20 cellular contexts compared by ENCODE assay signal in genomic region chr15:64742921-64743320, GRCh38. TPM values are rescaled to one million over a fixed set of nuclear protein-coding genes. Genes with fewer than 3 reads are reported as not detected.
DNase-seq lines count a peak whose midpoint lies in the region; ATAC-seq and TF ChIP-seq lines count a peak whose summit lies in the region.
"Had no signal": no experiment of that assay in that cellular context is flagged by ENCODE, and none has a peak within 500 bp of the region (broad histone marks: within the 10 kb centered on the region; RNA-seq: fewer than 3 reads in every experiment).

No MANE protein-coding gene starts in this region.

- H3K4me3 ChIP-seq in heart right ventricle, result no peak overlapping the region
- no peak overlapping the region for H3K4me3 ChIP-seq in esophagus (ENCODE audit: low read depth in 1 of 2, low read length in 2 of 2)
- H3K4me3 ChIP-seq in neuronal stem cell (ENCODE audit: low read length in 2 of 2), result no peak overlapping the region
- H3K4me3 ChIP-seq in tibial artery, result no peak overlapping the region

- H3K27ac ChIP-seq in heart right ventricle (peak overlapping the region in 6 of 10 donors; percentile 15 to 60 (median 46)), esophagus (ENCODE audit: low read depth in 2 of 2, low read length in 1 of 2) (peak overlapping the region; percentile 43 to 45), neuronal stem cell (replicated peaks; ENCODE audit: low read length) (no peak overlapping the region), tibial artery (peak overlapping the region; percentile 62 to 78)

- no peak overlapping the region for H2BK12ac ChIP-seq in neuronal stem cell (ENCODE audit: low read length)

- no peak overlapping the region for H3K4me2 ChIP-seq in neuronal stem cell (ENCODE audit: insufficient read depth, low read length, poor library complexity, severe bottlenecking)

- WGBS in heart right ventricle, 2 donors, result 72 to 76% methylated on average over 13 of the region's 13 CpGs
- 90 to 91% methylated on average over 13 of the region's 13 CpGs for WGBS in esophagus, 2 donors
- WGBS in neuronal stem cell (ENCODE audit: extremely low coverage in 2 of 2, insufficient read length in 2 of 2, insufficient replicate concordance in 1 of 2), 2 donors, result no CpG with 5 or more reads among the region's 13 CpGs

- no peak for DNase-seq in heart right ventricle
- DNase-seq in cardiac septum (ENCODE audit: low spot score), result no peak
- DNase-seq in neuronal stem cell (ENCODE audit: low spot score), result no peak
- DNase-seq in tibial artery, result no peak
- DNase-seq in stimulated activated effector memory CD8-positive, alpha-beta T cell treated with anti-CD3 and anti-CD28 coated beads, Interleukin-12 subunit alpha, Interleukin-12 subunit beta, amount 100 ng/mL, for 72 hours (ENCODE audit: low spot score in 2 of 2), result no peak
- no peak for DNase-seq in HK-2 (ENCODE audit: unreplicated experiment)
- DNase-seq: AML-193, GOT3, NCI-H1105, NCI-H146, NCI-H2029 treated with DMSO at 0.1 percent for 48 hours, NCI-H2171, NCI-H524 treated with DMSO at 0.1 percent for 48 hours, NCI-H82, SHP77 treated with DMSO at 0.1 percent for 48 hours had no signal

- H3K9me3 ChIP-seq in heart right ventricle (no peaks in the 10 kb centered on the region), esophagus (ENCODE audit: control insufficient read depth in 2 of 2, insufficient read depth in 1 of 2, low read depth in 1 of 2, low read length in 1 of 2) (no peaks in the 10 kb centered on the region), neuronal stem cell (replicated peaks in 1 of 2; ENCODE audit: control insufficient read depth in 2 of 2, insufficient read depth in 1 of 2, low read depth in 1 of 2, low read length in 2 of 2) (no peaks in the 10 kb centered on the region), tibial artery (no peaks in the 10 kb centered on the region)

- no peak overlapping the region for H3K9ac ChIP-seq in neuronal stem cell (ENCODE audit: low read depth, low read length, poor library complexity)

- no peak overlapping the region for H3K27ac Mint-ChIP-seq in stimulated activated effector memory CD8-positive, alpha-beta T cell treated with anti-CD3 and anti-CD28 coated beads, Interleukin-12 subunit alpha, Interleukin-12 subunit beta, amount 100 ng/mL, for 72 hours
- H3K27ac Mint-ChIP-seq: CD14-positive monocyte, IgD-negative memory B cell had no signal

- H3K4ac ChIP-seq in neuronal stem cell (ENCODE audit: low read length), result no peak overlapping the region

- no peak overlapping the region for H2AFZ ChIP-seq in neuronal stem cell (ENCODE audit: low read length)

- H4K8ac ChIP-seq in neuronal stem cell (ENCODE audit: low read depth, low read length), result no peak overlapping the region

- intact Hi-C loops in heart right ventricle (cut with DNase I), result loop anchor here in 1 of 10 donors (5.0 kb wide), 1 partner anchor 64 kb away; no protein-coding TSS in a partner anchor
- intact Hi-C loops in cardiac septum (cut with DNase I), result no loop called here
- intact Hi-C loops in tibial artery (cut with DNase I; ENCODE audit: low total_unique reads), result loop anchor here (2.0 to 5.0 kb wide), 2 partner anchors 32 to 154 kb away; partner anchors contain the start of gene RBPMS2

- no peaks in the 10 kb centered on the region for H3K36me3 Mint-ChIP-seq in stimulated activated effector memory CD8-positive, alpha-beta T cell treated with anti-CD3 and anti-CD28 coated beads, Interleukin-12 subunit alpha, Interleukin-12 subunit beta, amount 100 ng/mL, for 72 hours
- H3K36me3 Mint-ChIP-seq: CD14-positive monocyte, IgD-negative memory B cell had no signal

- peaks cover 19 to 77% (median 55%) of the 10 kb centered on the region in 9 donors for H3K4me1 ChIP-seq in heart right ventricle
- no peaks in the 10 kb centered on the region for H3K4me1 ChIP-seq in esophagus (ENCODE audit: control insufficient read depth in 2 of 2, insufficient read depth in 2 of 2, low read length in 1 of 2)
- H3K4me1 ChIP-seq in neuronal stem cell (ENCODE audit: control insufficient read depth in 2 of 2, insufficient read depth in 1 of 2, low read depth in 1 of 2, low read length in 2 of 2), result peaks cover 4 to 9% of the 10 kb centered on the region in 2 donors
- H3K4me1 ChIP-seq in tibial artery, result peaks cover 0 to 63% (median 10%) of the 10 kb centered on the region in 4 donors

- no peak overlapping the region for H3K4me3 Mint-ChIP-seq in stimulated activated effector memory CD8-positive, alpha-beta T cell treated with anti-CD3 and anti-CD28 coated beads, Interleukin-12 subunit alpha, Interleukin-12 subunit beta, amount 100 ng/mL, for 72 hours
- H3K4me3 Mint-ChIP-seq: CD14-positive monocyte had no signal

- no peaks in the 10 kb centered on the region for H3K79me1 ChIP-seq in neuronal stem cell (ENCODE audit: low read depth, low read length)

- no peak overlapping the region for H2AK5ac ChIP-seq in neuronal stem cell (ENCODE audit: low read depth, low read length)

- peak overlapping the region; percentile 32 for H3K14ac ChIP-seq in neuronal stem cell (ENCODE audit: low read length)

- H3K27me3 ChIP-seq in heart right ventricle (no peaks in the 10 kb centered on the region), esophagus (ENCODE audit: control insufficient read depth in 1 of 2, insufficient read depth in 2 of 2, low read length in 2 of 2) (no peaks in the 10 kb centered on the region), neuronal stem cell (ENCODE audit: control insufficient read depth in 3 of 3, insufficient read depth in 3 of 3, low read depth in 1 of 3, low read length in 3 of 3) (no peaks in the 10 kb centered on the region), tibial artery (no peaks in the 10 kb centered on the region)

- no peaks in the 10 kb centered on the region for H3K9me3 Mint-ChIP-seq in stimulated activated effector memory CD8-positive, alpha-beta T cell treated with anti-CD3 and anti-CD28 coated beads, Interleukin-12 subunit alpha, Interleukin-12 subunit beta, amount 100 ng/mL, for 72 hours
- H3K9me3 Mint-ChIP-seq: CD14-positive monocyte, IgD-negative memory B cell had no signal

- no peak overlapping the region for H3K23ac ChIP-seq in neuronal stem cell (ENCODE audit: low read depth, low read length, poor library complexity)

- H2BK120ac ChIP-seq in neuronal stem cell (ENCODE audit: low read depth, low read length), result no peak overlapping the region

- H3K4me1 Mint-ChIP-seq in stimulated activated effector memory CD8-positive, alpha-beta T cell treated with anti-CD3 and anti-CD28 coated beads, Interleukin-12 subunit alpha, Interleukin-12 subunit beta, amount 100 ng/mL, for 72 hours, result no peaks in the 10 kb centered on the region

- H3K36me3 ChIP-seq in heart right ventricle (peaks cover 0 to 26% (median 0%) of the 10 kb centered on the region in 9 donors), esophagus (ENCODE audit: control insufficient read depth in 2 of 2, insufficient read depth in 2 of 2, low read length in 1 of 2) (no peaks in the 10 kb centered on the region), neuronal stem cell (replicated peaks in 1 of 2; ENCODE audit: control insufficient read depth in 2 of 2, insufficient read depth in 2 of 2, low read length in 2 of 2) (peaks cover 4 to 65% of the 10 kb centered on the region in 2 donors), tibial artery (peaks cover under 1 to 8% (median 8%) of the 10 kb centered on the region in 3 donors)

- H3K18ac ChIP-seq in neuronal stem cell (ENCODE audit: low read length), result no peak overlapping the region

- no peak overlapping the region for H2BK15ac ChIP-seq in neuronal stem cell (ENCODE audit: low read length)

- peak overlapping the region; percentile 57 for H2BK5ac ChIP-seq in neuronal stem cell (ENCODE audit: low read length)

- H4K91ac ChIP-seq in neuronal stem cell (ENCODE audit: low read depth, low read length, poor library complexity), result no peak overlapping the region

- ATAC-seq in heart right ventricle (no peak), HG02610 (IDR thresholded peaks at IDR 0.05; ENCODE audit: unreplicated experiment) (no peak)
- ATAC-seq in stimulated activated effector memory CD8-positive, alpha-beta T cell treated with anti-CD3 and anti-CD28 coated beads, Interleukin-12 subunit alpha, Interleukin-12 subunit beta, amount 100 ng/mL, for 72 hours, result no peak
- ATAC-seq: HCT116 had no signal

- TF ChIP-seq CTCF in heart right ventricle (IDR thresholded peaks at IDR 0.05), result no peak
- no peak for TF ChIP-seq CTCF in tibial artery (IDR thresholded peaks at IDR 0.05)

RNA-seq across cellular contexts. Expression of gene RBPMS2, which starts 32.5 kb away (rescaled TPM):
- 100 to 1,000 TPM; 177 to 296 (median 213) TPM for total RNA-seq in heart right ventricle
- polyA plus RNA-seq in heart right ventricle, result 100 to 1,000 TPM; 200 to 310 TPM
- total RNA-seq in cardiac septum, result 242 TPM
- polyA plus RNA-seq in esophagus, result 1 to 10 TPM; 5.2 to 7.9 TPM
- polyA plus RNA-seq in neuronal stem cell (2013, experiment 1 of 2), result 33.3 TPM
- polyA plus RNA-seq in neuronal stem cell (2013, experiment 2 of 2), result 32.1 TPM
- polyA plus RNA-seq: CD14-positive monocyte had no signal
